In the genomic region with DNA sequence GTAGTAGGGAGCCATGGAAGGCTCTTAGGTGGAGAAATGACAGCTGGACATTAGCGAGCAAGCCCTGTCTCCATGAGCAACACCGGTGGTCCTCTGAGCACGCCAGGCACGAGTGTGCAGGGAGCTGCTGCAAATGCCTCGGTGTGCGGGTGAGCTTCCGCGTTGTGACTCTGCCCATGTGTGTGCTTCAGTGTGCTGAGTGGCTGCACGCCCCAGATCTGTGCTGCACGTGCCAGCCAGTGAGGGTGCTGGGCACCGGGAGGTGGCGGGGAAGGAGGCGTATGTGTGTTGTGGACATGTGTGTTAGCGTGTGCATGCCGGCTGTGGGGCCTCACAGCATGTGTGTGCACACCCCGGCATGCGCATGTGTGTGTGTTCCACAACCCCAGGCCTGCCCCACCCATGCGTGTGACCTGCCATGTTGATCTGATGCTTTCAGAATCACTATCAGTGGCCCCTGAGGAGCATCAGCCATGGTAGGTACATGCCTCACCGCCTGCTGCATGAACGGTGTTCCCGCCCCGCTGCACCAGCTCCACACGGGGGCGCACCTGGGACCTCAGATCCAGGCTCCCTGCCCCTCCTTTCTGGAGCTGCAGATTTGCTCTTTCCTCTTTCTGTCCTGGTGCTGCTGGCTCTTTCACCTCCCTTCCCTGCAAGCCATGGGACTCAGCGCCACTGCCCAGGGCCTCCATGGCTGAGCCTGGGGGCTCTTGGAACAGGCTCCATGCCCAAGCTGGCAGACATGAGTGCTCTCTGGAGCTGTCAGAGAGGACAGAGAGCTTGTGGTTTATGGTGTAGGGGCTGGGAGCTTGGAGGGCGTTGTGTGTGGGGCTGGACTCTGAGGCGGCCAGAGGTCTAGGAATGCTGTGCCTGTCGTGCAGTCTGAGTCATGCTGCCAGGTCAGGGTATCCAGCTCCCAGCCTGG, we compare ENCODE assay signal across 8 cellular contexts.
DNase-seq lines count a peak whose midpoint lies in the region; ATAC-seq, FAIRE-seq and TF ChIP-seq lines count a peak whose summit lies in the region.

No MANE protein-coding gene starts in this region.

- peaks cover 12% of the 10 kb centered on the region for H3K27me3 Mint-ChIP-seq in brain

- H3K4me3 Mint-ChIP-seq in brain = no peak overlapping the region

- no peak overlapping the region for H3K4me2 ChIP-seq in mesendoderm (ENCODE audit: low read length)

- no peak overlapping the region for H4K8ac ChIP-seq in mesendoderm (ENCODE audit: low read depth, low read length)

- WGBS in mesendoderm (ENCODE audit: extremely low coverage, insufficient coverage, low lambda C conversion rate) = no CpG with 5 or more reads among the region's 28 CpGs
- 46 to 69% (median 63%) methylated on average over 24 to 28 of the region's 28 CpGs for WGBS in small intestine, 3 donors

- POLR2A ChIA-PET in BJ (lab: Charles Lee) = no interaction called here

- H3K27me3 ChIP-seq in BJ (ENCODE audit: control insufficient read depth, insufficient read depth, low read length) (no peaks in the 10 kb centered on the region; the same call in 1 of the 2 replicates), H7 (ENCODE audit: control insufficient read depth, insufficient read depth, low read length) (no peaks in the 10 kb centered on the region), mesendoderm (ENCODE audit: insufficient read depth, low read length, poor library complexity) (no peaks in the 10 kb centered on the region), small intestine (ENCODE audit: control insufficient read depth in 2 of 2, insufficient read depth in 2 of 2, low read length in 2 of 2) (no peaks in the 10 kb centered on the region)

- no peak overlapping the region for H2AK5ac ChIP-seq in mesendoderm (ENCODE audit: low read length)

- H3K4me1 Mint-ChIP-seq in brain = peaks cover 9% of the 10 kb centered on the region

- intact Hi-C loops in sciatic nerve (cut with DNase I) = no loop called here

- no peak overlapping the region for H3K23ac ChIP-seq in mesendoderm (ENCODE audit: low read length)

- no peaks in the 10 kb centered on the region for H3K9me3 ChIP-seq in small intestine (ENCODE audit: control insufficient read depth, low read depth)

- H3K27ac ChIP-seq in mesendoderm (ENCODE audit: low read depth, low read length) (no peak overlapping the region), small intestine (ENCODE audit: low read depth in 1 of 2, low read length in 1 of 2) (no peak overlapping the region)

- TF ChIP-seq CTCF in BJ (IDR thresholded peaks at IDR 0.05; ENCODE audit: insufficient read depth, low read depth, low read length) (peak; percentile 75), brain (conservative IDR thresholded peaks at IDR 0.05) (no peak)

- CTCF ChIA-PET in BJ (lab: Yijun Ruan, JAX) = interaction anchor here (0.6 to 1.5 kb wide), 14 partner anchors 8 to 335 kb away, joined by 3 to 5 read pairs (median 3); no protein-coding TSS in a partner anchor

- ATAC-seq in sciatic nerve (no peak), GM19452 (IDR thresholded peaks at IDR 0.05; ENCODE audit: unreplicated experiment) (no peak)

- no peak overlapping the region for H4K5ac ChIP-seq in mesendoderm (ENCODE audit: low read length)

- H3K18ac ChIP-seq in mesendoderm (ENCODE audit: low read length) = no peak overlapping the region

- H2BK5ac ChIP-seq in mesendoderm (ENCODE audit: low read length) = no peak overlapping the region

- H3K56ac ChIP-seq in mesendoderm (ENCODE audit: low read length) = no peak overlapping the region

- no peaks in the 10 kb centered on the region for H3K79me2 ChIP-seq in mesendoderm (ENCODE audit: control insufficient read depth, insufficient read depth, low read length)

- peak overlapping the region in 3 of 5 experiments; percentile 24 to 54 (median 40) for H3K27ac Mint-ChIP-seq in brain

- H2BK15ac ChIP-seq in mesendoderm (replicated peaks; ENCODE audit: low read depth) = no peak overlapping the region

- no peak overlapping the region for H3K4ac ChIP-seq in mesendoderm (ENCODE audit: low read depth, low read length)

- H2BK120ac ChIP-seq in mesendoderm (ENCODE audit: low read depth, low read length) = no peak overlapping the region

- H3K36me3 ChIP-seq in BJ (ENCODE audit: control insufficient read depth, insufficient read depth, low read length) = no peaks in the 10 kb centered on the region
- H3K36me3 ChIP-seq in H7 (replicated peaks; ENCODE audit: control insufficient read depth, insufficient read depth, low read length) = no peaks in the 10 kb centered on the region
- no peaks in the 10 kb centered on the region for H3K36me3 ChIP-seq in mesendoderm (ENCODE audit: control insufficient read depth, insufficient read depth, low read length)
- H3K36me3 ChIP-seq in small intestine (ENCODE audit: control insufficient read depth in 2 of 2, insufficient read depth in 2 of 2, low read length in 2 of 2) = no peaks in the 10 kb centered on the region

- H3K4me3 ChIP-seq in BJ (ENCODE audit: low read depth, low read length) (no peak overlapping the region), H7 (ENCODE audit: insufficient read depth, low read depth, low read length) (no peak overlapping the region), mesendoderm (ENCODE audit: low read length) (no peak overlapping the region), small intestine (ENCODE audit: low read depth in 1 of 2, low read length in 2 of 2) (no peak overlapping the region)

- H3K4me1 ChIP-seq in mesendoderm (ENCODE audit: control insufficient read depth, low read depth, low read length) (no peaks in the 10 kb centered on the region), small intestine (ENCODE audit: control insufficient read depth in 2 of 2, insufficient read depth in 1 of 2, low read depth in 1 of 2, low read length in 1 of 2) (no peaks in the 10 kb centered on the region)

- peaks cover 0 to 3% (median 0%) of the 10 kb centered on the region in 5 experiments for H3K9me3 Mint-ChIP-seq in brain

- no peak for DNase-seq in BJ (ENCODE audit: low read depth)
- peak; percentile 80 for DNase-seq in H7
- peak; percentile 91 for DNase-seq in RPMI8226
- peak; percentile 14 for DNase-seq in mesendoderm
- no peak for DNase-seq in small intestine
- DNase-seq in sciatic nerve (ENCODE audit: low spot score) = no peak

- no peak for FAIRE-seq in small intestine (lab: Jason Lieb, UNC)

- no peak overlapping the region for H3K9ac ChIP-seq in mesendoderm (ENCODE audit: low read length)

- H3K79me1 ChIP-seq in mesendoderm (ENCODE audit: low read length) = no peaks in the 10 kb centered on the region

- H3K36me3 Mint-ChIP-seq in brain = no peaks in the 10 kb centered on the region

Comparison
In these comparisons a context has a peak if more than half of its experiments do, and no peak if none do; other contexts are left out.
1. DNase-seq: peak in H7 (single experiment), RPMI8226 (single experiment) and mesendoderm (single experiment); none in BJ (single experiment), small intestine (single experiment) and sciatic nerve (single experiment).